17 cellular contexts compared by ENCODE assay signal in the genomic region with DNA sequence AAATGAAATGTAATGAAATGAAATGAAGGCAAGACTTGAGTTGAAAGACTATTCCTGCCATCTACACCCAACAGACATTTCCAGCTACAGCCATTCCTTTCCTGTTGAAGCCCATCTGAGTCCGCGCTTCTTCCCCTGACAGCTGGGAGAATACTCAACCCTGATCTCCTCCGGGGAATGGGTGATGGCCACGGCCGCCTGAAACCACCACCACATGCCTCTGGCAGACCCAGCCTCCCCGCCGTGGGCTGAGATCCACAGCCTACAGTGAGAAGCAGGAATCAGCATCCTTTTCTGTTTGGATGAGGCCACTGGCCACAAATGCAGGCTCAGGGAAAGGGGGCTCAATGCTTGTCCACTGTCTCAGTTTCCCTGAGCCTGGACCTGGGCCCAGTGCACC.
"Had no signal": no experiment of that assay in that cellular context is flagged by ENCODE, and none has a peak within 500 bp of the region (broad histone marks: within the 10 kb centered on the region; RNA-seq: fewer than 3 reads in every experiment).

No MANE protein-coding gene starts in this region.

- H3K4me3 Mint-ChIP-seq: activated T-cell treated with anti-CD3 and anti-CD28 coated beads, Interleukin-2, amount 50 U/mL, for 4 hours; naive thymus-derived CD4-positive, alpha-beta T cell; T-helper 1 cell treated with Interleukin-12 subunit alpha and Interleukin-12 subunit beta and Interleukin-4 antibody, amounts not matched to agents 30 μg/mL and 1 μg/mL, for 36 hours had no signal

- H3K4me1 ChIP-seq: colonic mucosa had no signal

- H3K27ac ChIP-seq: colonic mucosa, epithelial cell of prostate, thyroid gland had no signal

- H3K27me3 Mint-ChIP-seq: naive thymus-derived CD4-positive, alpha-beta T cell had no signal

- H3K4me3 ChIP-seq: ascending aorta, colonic mucosa, prostate gland, thyroid gland had no signal

- H3K36me3 ChIP-seq: colonic mucosa, prostate gland had no signal

- H3K27me3 ChIP-seq: ascending aorta, colonic mucosa, thyroid gland had no signal

- ATAC-seq: naive thymus-derived CD4-positive, alpha-beta T cell had no signal

- DNase-seq: activated CD4-positive, alpha-beta T cell treated with anti-CD3 and anti-CD28 coated beads, Interleukin-2, amount 50 U/mL, for 1 hour; activated CD4-positive, CD25-positive, alpha-beta regulatory T cell; activated effector memory CD4-positive, alpha-beta T cell treated with anti-CD3 and anti-CD28 coated beads, Interleukin-2, amount 50 U/mL, for 16 hours; activated T-cell treated with anti-CD3 and anti-CD28 coated beads, Interleukin-2, amount 50 U/mL, for 4 hours; caudate nucleus; colonic mucosa; effector memory CD4-positive, alpha-beta T cell; hippocampal formation; naive thymus-derived CD4-positive, alpha-beta T cell; nucleus accumbens; Right ventricle myocardium superior; stimulated activated CD4-positive, alpha-beta T cell treated with anti-CD3 and anti-CD28 coated beads, Interleukin-4, amount 100 ng/mL, for 4 hours; thyroid gland had no signal

- H3K9me3 Mint-ChIP-seq: activated T-cell treated with anti-CD3 and anti-CD28 coated beads, Interleukin-2, amount 50 U/mL, for 4 hours; naive thymus-derived CD4-positive, alpha-beta T cell; T-helper 1 cell treated with Interleukin-12 subunit alpha and Interleukin-12 subunit beta and Interleukin-4 antibody, amounts not matched to agents 30 μg/mL and 1 μg/mL, for 36 hours had no signal

- H3K9me3 ChIP-seq: ascending aorta, colonic mucosa, prostate gland, thyroid gland had no signal
